15 cellular contexts compared by ENCODE assay signal in the genomic region with DNA sequence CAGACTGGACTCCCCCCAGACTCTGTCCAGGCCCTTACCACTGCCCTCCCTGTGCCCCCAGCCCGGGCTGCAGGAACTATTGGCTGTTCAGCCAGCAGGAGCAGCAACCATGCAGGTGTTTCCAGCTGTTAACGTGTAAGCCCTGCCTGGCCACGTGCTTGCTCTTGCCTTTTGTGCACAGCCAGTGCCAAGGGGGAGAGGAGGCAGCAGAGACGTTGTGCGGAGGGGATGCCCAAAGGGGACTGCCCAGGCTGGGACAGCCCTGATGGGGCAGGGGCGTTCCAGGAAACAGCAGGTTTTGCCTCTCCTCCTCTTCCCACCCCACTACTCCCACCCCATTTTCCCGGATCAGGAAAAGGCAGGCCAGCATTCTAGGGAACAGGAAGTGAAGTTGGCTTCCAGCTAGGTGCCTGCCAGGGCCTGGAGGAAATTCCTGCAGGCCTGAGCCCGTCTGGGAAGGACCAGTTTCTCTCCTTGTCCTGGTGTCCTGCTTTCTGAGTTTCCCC. TPM values are rescaled to one million over a fixed set of nuclear protein-coding genes. Genes with fewer than 3 reads are reported as not detected.
DNase-seq lines count a peak whose midpoint lies in the region; ATAC-seq and TF ChIP-seq lines count a peak whose summit lies in the region.
"Had no signal": no experiment of that assay in that cellular context is flagged by ENCODE, and none has a peak within 500 bp of the region (broad histone marks: within the 10 kb centered on the region; RNA-seq: fewer than 3 reads in every experiment).

No MANE protein-coding gene starts in this region.

- H3K9me3 ChIP-seq in iPS-20b (ENCODE audit: insufficient read depth, low read depth, low read length) = no peaks in the 10 kb centered on the region
- H3K9me3 ChIP-seq: adrenal gland had no signal

- H3K4me1 Mint-ChIP-seq in activated naive CD8-positive, alpha-beta T cell treated with anti-CD3 and anti-CD28 coated beads, Interleukin-2, amount 10 ng/mL, durations not matched to agents 7 days and 5 days = peaks cover 13% of the 10 kb centered on the region

- POLR2A ChIA-PET in activated naive CD8-positive, alpha-beta T cell treated with anti-CD3 and anti-CD28 coated beads, Interleukin-2, amount 10 ng/mL, durations not matched to agents 7 days and 5 days (lab: Charles Lee) = interaction anchor here (1.0 to 1.4 kb wide), 2 partner anchors 39 to 55 kb away, joined by 3 read pairs; partner anchors contain the start of genes LASP1 and RPL23

- no peaks in the 10 kb centered on the region for H3K9me3 Mint-ChIP-seq in activated naive CD8-positive, alpha-beta T cell treated with anti-CD3 and anti-CD28 coated beads, Interleukin-2, amount 10 ng/mL, durations not matched to agents 7 days and 5 days

- H3K4me3 ChIP-seq in iPS-20b (ENCODE audit: low read length) (no peak overlapping the region), skin epidermis (no peak overlapping the region)
- H3K4me3 ChIP-seq: adrenal gland had no signal

- H3K9ac ChIP-seq in iPS-20b (ENCODE audit: low read depth, low read length) = peak overlapping the region; percentile 58; the same call in 1 of the 2 replicates

- TF ChIP-seq CTCF in GM10266 (IDR thresholded peaks at IDR 0.05; ENCODE audit: control insufficient read depth, insufficient read depth, low read depth, missing control alignments) = no peak

- H3K36me3 ChIP-seq in iPS-20b (ENCODE audit: insufficient read depth, low read depth, low read length) = peaks cover 25% of the 10 kb centered on the region

- H3K27ac Mint-ChIP-seq in activated naive CD8-positive, alpha-beta T cell treated with anti-CD3 and anti-CD28 coated beads, Interleukin-2, amount 10 ng/mL, durations not matched to agents 7 days and 5 days = peak overlapping the region; percentile 16

- no peaks in the 10 kb centered on the region for H3K27me3 ChIP-seq in iPS-20b (ENCODE audit: insufficient read depth, low read length)
- H3K27me3 ChIP-seq: adrenal gland had no signal

- H3K27ac ChIP-seq in iPS-20b (ENCODE audit: low read length) = no peak overlapping the region
- H3K27ac ChIP-seq in skin epidermis = peak overlapping the region in 19 of 21 experiments; percentile 6 to 79 (median 62)

- H3K36me3 Mint-ChIP-seq in activated naive CD8-positive, alpha-beta T cell treated with anti-CD3 and anti-CD28 coated beads, Interleukin-2, amount 10 ng/mL, durations not matched to agents 7 days and 5 days = peaks cover 22% of the 10 kb centered on the region

- H3K27me3 Mint-ChIP-seq in activated naive CD8-positive, alpha-beta T cell treated with anti-CD3 and anti-CD28 coated beads, Interleukin-2, amount 10 ng/mL, durations not matched to agents 7 days and 5 days = no peaks in the 10 kb centered on the region

- DNase-seq in activated naive CD8-positive, alpha-beta T cell treated with anti-CD3 and anti-CD28 coated beads, Interleukin-2, amount 10 ng/mL, durations not matched to agents 7 days and 5 days = no peak
- DNase-seq in GM10266 (ENCODE audit: extremely low spot score) = no peak
- no peak for DNase-seq in NCI-H1694 treated with DMSO at 0.1 percent for 48 hours (lab: John Stamatoyannopoulos, UW)
- no peak for DNase-seq in NCI-H524 treated with DMSO at 0.1 percent for 48 hours (lab: John Stamatoyannopoulos, UW)
- DNase-seq: activated CD4-positive, CD25-positive, alpha-beta regulatory T cell treated with anti-CD3 and anti-CD28 coated beads, Interleukin-2, amount 50 U/mL, for 72 hours; COR-L47; NCI-H1105; RPMI8226 had no signal

- ATAC-seq in GM18868 (IDR thresholded peaks at IDR 0.05; ENCODE audit: unreplicated experiment) (peak; percentile 45), GM21737 (IDR thresholded peaks at IDR 0.05; ENCODE audit: unreplicated experiment) (no peak)
- no peak for ATAC-seq in activated naive CD8-positive, alpha-beta T cell treated with anti-CD3 and anti-CD28 coated beads, Interleukin-2, amount 10 ng/mL, durations not matched to agents 7 days and 5 days (ENCODE audit: low read depth)
- ATAC-seq: HCT116 had no signal

- H3K4me3 Mint-ChIP-seq in activated naive CD8-positive, alpha-beta T cell treated with anti-CD3 and anti-CD28 coated beads, Interleukin-2, amount 10 ng/mL, durations not matched to agents 7 days and 5 days = no peak overlapping the region

- H3K4me1 ChIP-seq in iPS-20b (ENCODE audit: insufficient read depth, low read length) = peaks cover 8% of the 10 kb centered on the region

RNA-seq across cellular contexts. Expression of gene LASP1, which starts 38.9 kb away (rescaled TPM):
- total RNA-seq in activated naive CD8-positive, alpha-beta T cell treated with anti-CD3 and anti-CD28 coated beads, Interleukin-2, amount 10 ng/mL, durations not matched to agents 7 days and 5 days = 100 to 1,000 TPM; 227 to 236 TPM

RNA-seq across cellular contexts. Expression of gene RPL23, which starts 55.2 kb away (rescaled TPM):
- 1,000 to 10,000 TPM; 1,166 to 1,188 TPM for total RNA-seq in activated naive CD8-positive, alpha-beta T cell treated with anti-CD3 and anti-CD28 coated beads, Interleukin-2, amount 10 ng/mL, durations not matched to agents 7 days and 5 days

RNA-seq across cellular contexts. Expression of gene FBXO47, which starts 58.5 kb away (rescaled TPM):
- under 1 TPM in 1 of 2 experiments, not detected in 1; 0.14 TPM for total RNA-seq in activated naive CD8-positive, alpha-beta T cell treated with anti-CD3 and anti-CD28 coated beads, Interleukin-2, amount 10 ng/mL, durations not matched to agents 7 days and 5 days
- total RNA-seq: adrenal gland, ureter had no signal
